Comparison of ENCODE assay signal across 17 cellular contexts in genomic region chr11:131749100-131749499, GRCh38.
DNase-seq lines count a peak whose midpoint lies in the region; ATAC-seq and TF ChIP-seq lines count a peak whose summit lies in the region.
"Had no signal": no experiment of that assay in that cellular context is flagged by ENCODE, and none has a peak within 500 bp of the region (broad histone marks: within the 10 kb centered on the region; RNA-seq: fewer than 3 reads in every experiment).

No MANE protein-coding gene starts in this region.

- H3K4me1 Mint-ChIP-seq in MCF 10A (ENCODE audit: insufficient read depth, unreplicated experiment) = no peaks in the 10 kb centered on the region

- H3K27me3 Mint-ChIP-seq in MCF 10A (ENCODE audit: insufficient read depth, unreplicated experiment) = no peaks in the 10 kb centered on the region

- no peaks in the 10 kb centered on the region for H3K79me2 ChIP-seq in mammary epithelial cell (ENCODE audit: insufficient read depth, low read length)

- no peaks in the 10 kb centered on the region for H3K36me3 Mint-ChIP-seq in MCF 10A (ENCODE audit: insufficient read depth, unreplicated experiment)

- in situ Hi-C loops in mammary epithelial cell (cut with MboI; ENCODE audit: low sequenced_read_pairs in 2 of 2) = no loop called here

- peak overlapping the region; percentile 63 for H2AFZ ChIP-seq in mammary epithelial cell (ENCODE audit: low read depth, low read length)

- H3K9me3 ChIP-seq in mammary epithelial cell (replicated peaks; ENCODE audit: insufficient read depth, low read length) (no peaks in the 10 kb centered on the region), adrenal gland (replicated peaks in 1 of 3) (no peaks in the 10 kb centered on the region)

- TF ChIP-seq CTCF in mammary epithelial cell (conservative IDR thresholded peaks at IDR 0.05 in 1 of 2, IDR thresholded peaks at IDR 0.05 in 1 of 2; ENCODE audit: extremely low read depth in 1 of 2, insufficient read depth in 1 of 2, low read depth in 1 of 2, low read length in 2 of 2) (no peak), MCF 10A (IDR thresholded peaks at IDR 0.05; ENCODE audit: unreplicated experiment) (no peak), fibroblast of the aortic adventitia (IDR thresholded peaks at IDR 0.05; ENCODE audit: insufficient read depth, low read length) (no peak), adrenal gland (IDR thresholded peaks at IDR 0.05) (no peak)

- H3K36me3 ChIP-seq in mammary epithelial cell (ENCODE audit: insufficient read depth, low read length) (no peaks in the 10 kb centered on the region), adrenal gland (replicated peaks in 1 of 2) (no peaks in the 10 kb centered on the region)

- CTCF ChIA-PET in mammary epithelial cell (lab: Charles Lee; ENCODE audit: low non-redundant PET) = interaction anchor here (0.6 to 1.4 kb wide), 3 partner anchors 105 to 378 kb away, joined by 3 to 9 read pairs (median 3); no protein-coding TSS in a partner anchor
- CTCF ChIA-PET in MCF 10A (lab: Yijun Ruan, JAX) = interaction anchor here (0.6 to 2.5 kb wide), 11 partner anchors 9 to 1192 kb away, joined by 3 to 11 read pairs (median 3); no protein-coding TSS in a partner anchor

- POLR2A ChIA-PET in MCF 10A (lab: Yijun Ruan, JAX) = no interaction called here

- no peak overlapping the region for H3K4me3 Mint-ChIP-seq in MCF 10A (ENCODE audit: unreplicated experiment)
- H3K4me3 Mint-ChIP-seq: activated T-cell treated with anti-CD3 and anti-CD28 coated beads, Interleukin-2, amount 50 U/mL, for 24 hours; neural crest cell had no signal

- peaks cover 15% of the 10 kb centered on the region for H3K9me3 Mint-ChIP-seq in MCF 10A (ENCODE audit: unreplicated experiment)

- H3K4me1 ChIP-seq in mammary epithelial cell (ENCODE audit: insufficient read depth, low read length) (peaks cover 6% of the 10 kb centered on the region), adrenal gland (replicated peaks in 1 of 2) (no peaks in the 10 kb centered on the region)

- BruUV-seq in mammary epithelial cell (replicated peaks; lab: Mats Ljungman, UMichigan) (no TSS peak), MCF 10A (replicated peaks; lab: Mats Ljungman, UMichigan) (no TSS peak)

- intact Hi-C loops in mammary epithelial cell (cut with micrococcal nuclease) (loop anchor here (2.0 to 10.0 kb wide), 4 partner anchors 118 to 1316 kb away; no protein-coding TSS in a partner anchor), MCF 10A (cut with micrococcal nuclease) (no loop called here), adrenal gland (cut with DNase I) (loop anchor here in 1 of 2 donors (5.0 kb wide), 2 partner anchors 278 to 378 kb away; no protein-coding TSS in a partner anchor)

- no peak overlapping the region for H3K27ac ChIP-seq in mammary epithelial cell (ENCODE audit: insufficient read depth, low read depth, low read length)
- no peak overlapping the region for H3K27ac ChIP-seq in adrenal gland
- H3K27ac ChIP-seq: 22Rv1 had no signal

- dilution Hi-C loops in mammary epithelial cell (cut with HindIII; ENCODE audit: low sequenced_read_pairs) = loop anchor here (5.0 kb wide), 1 partner anchor 58 kb away; no protein-coding TSS in a partner anchor

- DNase-seq in mammary epithelial cell (peak; percentile 24), MCF 10A (ENCODE audit: unreplicated experiment) (no peak), amniotic epithelial cell (ENCODE audit: low read depth) (peak; percentile 25), fibroblast of the aortic adventitia (ENCODE audit: low read depth) (peak; percentile 97), stromal cell of bone marrow (ENCODE audit: low read depth) (peak; percentile 97), adrenal gland (no peak), COLO668 (lab: John Stamatoyannopoulos, UW; ENCODE audit: unreplicated experiment) (no peak)
- DNase-seq: activated CD4-positive, alpha-beta T cell treated with anti-CD3 and anti-CD28 coated beads for 4 hours; activated T-cell treated with anti-CD3 and anti-CD28 coated beads, Interleukin-2, amount 50 U/mL, for 24 hours; Calu3; hippocampal formation; NCI-H1417 treated with DMSO at 0.1 percent for 48 hours; NCI-H510A treated with DMSO at 0.1 percent for 48 hours; T-helper 2 cell had no signal

- H3K27ac Mint-ChIP-seq in MCF 10A (ENCODE audit: low read depth, unreplicated experiment) = no peak overlapping the region
- H3K27ac Mint-ChIP-seq: activated T-cell treated with anti-CD3 and anti-CD28 coated beads, Interleukin-2, amount 50 U/mL, for 24 hours had no signal

- TF ChIP-seq POLR2A in adrenal gland (IDR thresholded peaks at IDR 0.05) = no peak

- 59% methylated on average over 2 of the region's 2 CpGs for WGBS in mammary epithelial cell (ENCODE audit: low coverage, missing lambda C conversion rate)
- WGBS in adrenal gland, 4 donors = 68 to 80% (median 77%) methylated on average over 2 of the region's 2 CpGs

- H3K4me3 ChIP-seq in mammary epithelial cell (replicated peaks in 1 of 3; ENCODE audit: insufficient read depth in 1 of 3, low read depth in 2 of 3, low read length in 3 of 3) = no peak overlapping the region
- H3K4me3 ChIP-seq in fibroblast of the aortic adventitia (ENCODE audit: low read depth, low read length) = no peak overlapping the region
- no peak overlapping the region for H3K4me3 ChIP-seq in adrenal gland

- H4K20me1 ChIP-seq in mammary epithelial cell (ENCODE audit: insufficient read depth, low read length) = no peaks in the 10 kb centered on the region

- H3K4me2 ChIP-seq in mammary epithelial cell (ENCODE audit: insufficient read depth, low read depth, low read length) = no peak overlapping the region

- no peak overlapping the region for H3K9ac ChIP-seq in mammary epithelial cell (ENCODE audit: insufficient read depth, low read length)

- no peak for ATAC-seq in GM21737 (IDR thresholded peaks at IDR 0.05; ENCODE audit: unreplicated experiment)

- H3K27me3 ChIP-seq in mammary epithelial cell (ENCODE audit: insufficient read depth, low read length) = no peaks in the 10 kb centered on the region
- H3K27me3 ChIP-seq in adrenal gland = no peaks in the 10 kb centered on the region

Comparison
In these comparisons a context has a peak if more than half of its experiments do, and no peak if none do; other contexts are left out.
1. DNase-seq: peak in mammary epithelial cell (single experiment), amniotic epithelial cell (single experiment), fibroblast of the aortic adventitia (single experiment) and stromal cell of bone marrow (single experiment); none in MCF 10A (single experiment), adrenal gland (0 of 7) and COLO668 (single experiment).